Comparison of ENCODE assay signal across 11 cellular contexts in the genomic region with DNA sequence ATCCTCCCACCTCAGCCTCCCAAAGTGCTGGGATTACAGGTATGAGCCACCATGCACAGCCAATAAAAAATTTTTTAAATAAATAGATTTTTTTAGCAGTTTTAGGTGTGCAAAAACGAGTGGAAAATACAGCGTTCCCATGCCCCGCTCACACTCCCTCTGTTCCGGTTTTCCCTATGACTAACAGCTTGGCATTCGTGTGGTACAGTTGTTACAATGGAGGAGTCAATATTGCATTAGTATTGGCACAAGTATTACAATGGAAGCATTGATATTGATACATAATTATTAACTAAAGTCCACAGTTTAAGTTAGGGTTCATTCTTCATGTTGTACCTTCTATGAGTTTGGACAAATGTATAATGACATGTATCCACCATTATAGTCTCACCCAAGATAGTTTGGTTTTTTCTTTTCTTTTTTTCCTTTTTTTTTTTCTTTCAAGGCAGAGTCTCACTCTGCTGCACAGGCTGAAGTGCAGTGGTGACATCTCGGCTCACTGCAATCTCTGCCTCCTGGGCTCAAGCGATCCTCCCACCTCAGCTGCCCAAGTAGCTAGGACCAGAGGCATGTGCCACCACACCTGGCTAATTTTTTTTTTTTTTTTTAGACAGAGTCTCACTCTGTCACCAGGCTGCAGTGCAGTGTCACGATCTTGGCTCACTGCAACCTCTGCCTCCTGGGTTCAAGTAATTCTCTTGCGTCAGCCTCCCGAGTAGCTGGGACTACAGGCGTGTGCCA.
"Had no signal": no experiment of that assay in that cellular context is flagged by ENCODE, and none has a peak within 500 bp of the region (broad histone marks: within the 10 kb centered on the region; RNA-seq: fewer than 3 reads in every experiment).

No MANE protein-coding gene starts in this region.

- H3K4me3 Mint-ChIP-seq: activated naive CD4-positive, alpha-beta T cell treated with anti-CD3 and anti-CD28 coated beads, Interleukin-2, amount 50 U/mL, for 24 hours; effector memory CD8-positive, alpha-beta T cell; natural killer cell had no signal

- H3K9me3 Mint-ChIP-seq: activated naive CD4-positive, alpha-beta T cell treated with anti-CD3 and anti-CD28 coated beads, Interleukin-2, amount 50 U/mL, for 24 hours; effector memory CD8-positive, alpha-beta T cell; natural killer cell; stimulated activated naive CD8-positive, alpha-beta T cell treated with anti-CD3 and anti-CD28 coated beads, Interleukin-15, amount 100 ng/mL, for 72 hours had no signal

- H3K27ac ChIP-seq: psoas muscle had no signal

- H3K36me3 Mint-ChIP-seq: activated naive CD4-positive, alpha-beta T cell treated with anti-CD3 and anti-CD28 coated beads, Interleukin-2, amount 50 U/mL, for 24 hours; natural killer cell had no signal

- H3K9me3 ChIP-seq: psoas muscle had no signal

- H3K4me1 ChIP-seq: psoas muscle had no signal

- H3K4me3 ChIP-seq: psoas muscle had no signal

- DNase-seq: activated CD4-positive, alpha-beta T cell treated with anti-CD3 and anti-CD28 coated beads for 48 hours; effector memory CD8-positive, alpha-beta T cell; natural killer cell; occipital lobe; psoas muscle; stimulated activated CD4-positive, alpha-beta T cell treated with anti-CD3 and anti-CD28 coated beads, Interleukin-4, amount 100 ng/mL, for 1 hour; stimulated activated CD8-positive, alpha-beta memory T cell treated with anti-CD3 and anti-CD28 coated beads, Interleukin-4, amount 100 ng/mL, for 48 hours; stimulated activated naive CD8-positive, alpha-beta T cell treated with anti-CD3 and anti-CD28 coated beads, Interleukin-15, amount 100 ng/mL, for 72 hours; SW 1271; T1000 had no signal

- H3K27ac Mint-ChIP-seq: activated naive CD4-positive, alpha-beta T cell treated with anti-CD3 and anti-CD28 coated beads, Interleukin-2, amount 50 U/mL, for 24 hours; effector memory CD8-positive, alpha-beta T cell; natural killer cell had no signal

- ATAC-seq: effector memory CD8-positive, alpha-beta T cell; natural killer cell; psoas muscle; stimulated activated naive CD8-positive, alpha-beta T cell treated with anti-CD3 and anti-CD28 coated beads, Interleukin-15, amount 100 ng/mL, for 72 hours had no signal
